Comparison of ENCODE assay signal across 9 cellular contexts in genomic region chr6:143592335-143592734, GRCh38.
A peak's percentile ranks its signal among the peaks of the same experiment; 100 is the strongest.
DNase-seq lines count a peak whose midpoint lies in the region; ATAC-seq, FAIRE-seq and TF ChIP-seq lines count a peak whose summit lies in the region.
"Had no signal": no experiment of that assay in that cellular context is flagged by ENCODE, and none has a peak within 500 bp of the region (broad histone marks: within the 10 kb centered on the region; RNA-seq: fewer than 3 reads in every experiment).

No MANE protein-coding gene starts in this region.

- no peak overlapping the region for H3K4me3 ChIP-seq in WI38 (ENCODE audit: low read depth, low read length)
- H3K4me3 ChIP-seq in MM.1S (ENCODE audit: low read length): no peak overlapping the region

- DNase-seq in Daoy (ENCODE audit: low read depth) (peak; percentile 47), HTR-8/SVneo (ENCODE audit: insufficient read length, low spot score) (peak; percentile 15), mesothelial cell of epicardium (ENCODE audit: low spot score in 2 of 2, unreplicated experiment in 2 of 2) (no peak), AG08395 (ENCODE audit: low spot score) (no peak), MM.1S (no peak)
- DNase-seq in activated CD4-positive, alpha-beta T cell treated with anti-CD3 and anti-CD28 coated beads, Interleukin-2, amount 50 U/mL, for 4 hours: no peak

- no peaks in the 10 kb centered on the region for H3K4me1 ChIP-seq in MM.1S (ENCODE audit: low read length)

- no peaks in the 10 kb centered on the region for H3K27me3 Mint-ChIP-seq in mesothelial cell of epicardium (ENCODE audit: low read depth)

- no peak overlapping the region for H3K4me2 ChIP-seq in MM.1S (ENCODE audit: low read depth, low read length)

- peaks cover 5% of the 10 kb centered on the region for H3K9me3 Mint-ChIP-seq in mesothelial cell of epicardium

- no peaks in the 10 kb centered on the region for H3K79me2 ChIP-seq in MM.1S (ENCODE audit: low read length)

- no peak overlapping the region for H2AFZ ChIP-seq in MM.1S (ENCODE audit: low read length)

- no peaks in the 10 kb centered on the region for H3F3A ChIP-seq in MM.1S (ENCODE audit: insufficient read depth, low read length)

- no peaks in the 10 kb centered on the region for H3K27me3 ChIP-seq in MM.1S (replicated peaks; ENCODE audit: insufficient read depth, low read length)

- H3K9ac ChIP-seq in MM.1S (ENCODE audit: low read length): no peak overlapping the region

- no peaks in the 10 kb centered on the region for H3K9me3 ChIP-seq in MM.1S (replicated peaks; ENCODE audit: insufficient read depth, low read length)

- H3K4me3 Mint-ChIP-seq in mesothelial cell of epicardium: no peak overlapping the region

- H3K36me3 ChIP-seq in MM.1S (replicated peaks; ENCODE audit: insufficient read depth, low read length): no peaks in the 10 kb centered on the region

- H3K27ac ChIP-seq in MM.1S (ENCODE audit: low read length): no peak overlapping the region

- FAIRE-seq in HTR-8/SVneo (lab: Jason Lieb, UNC): no peak
- FAIRE-seq: astrocyte had no signal

- H3K4me1 Mint-ChIP-seq in mesothelial cell of epicardium: peaks cover 3% of the 10 kb centered on the region

- H3K36me3 Mint-ChIP-seq in mesothelial cell of epicardium: no peaks in the 10 kb centered on the region

- H4K20me1 ChIP-seq in MM.1S (ENCODE audit: insufficient read depth, low read length): no peaks in the 10 kb centered on the region

- TF ChIP-seq CTCF in WI38 (IDR thresholded peaks at IDR 0.05; ENCODE audit: low read depth, low read length) (peak; percentile 23; the same call in 1 of the 2 replicates), mesothelial cell of epicardium (IDR thresholded peaks at IDR 0.05; ENCODE audit: unreplicated experiment) (peak; percentile 54), MM.1S (IDR thresholded peaks at IDR 0.05; ENCODE audit: low read length) (no peak)

- H3K27ac Mint-ChIP-seq in mesothelial cell of epicardium: no peak overlapping the region

- ATAC-seq in GM18858 (IDR thresholded peaks at IDR 0.05; ENCODE audit: unreplicated experiment): no peak

- no peaks in the 10 kb centered on the region for H3K9me2 ChIP-seq in MM.1S (replicated peaks; ENCODE audit: insufficient read depth, low read length)

Comparison
In these comparisons a context has a peak if more than half of its experiments do, and no peak if none do; other contexts are left out.
1. DNase-seq: peak in Daoy (single experiment) and HTR-8/SVneo (single experiment); none in mesothelial cell of epicardium (0 of 2), AG08395 (single experiment), MM.1S (single experiment) and activated CD4-positive, alpha-beta T cell treated with anti-CD3 and anti-CD28 coated beads, Interleukin-2, amount 50 U/mL, for 4 hours (0 of 2).